ENCODE assay signal across 21 cellular contexts in genomic region chr16:1144476-1145382, GRCh38. TPM values are rescaled to one million over a fixed set of nuclear protein-coding genes. Genes with fewer than 3 reads are reported as not detected.
DNase-seq lines count a peak whose midpoint lies in the region; ATAC-seq, FAIRE-seq and TF ChIP-seq lines count a peak whose summit lies in the region.
"Had no signal": no experiment of that assay in that cellular context is flagged by ENCODE, and none has a peak within 500 bp of the region (broad histone marks: within the 10 kb centered on the region; RNA-seq: fewer than 3 reads in every experiment).

No MANE protein-coding gene starts in this region.

- no peaks in the 10 kb centered on the region for H3K36me3 Mint-ChIP-seq in nephron progenitor cell (ENCODE audit: low read depth)

- H3K27ac ChIP-seq in HepG2 (ENCODE audit: extremely low read length, insufficient read depth, low read length), result no peak overlapping the region
- no peak overlapping the region for H3K27ac ChIP-seq in right lobe of liver
- H3K27ac ChIP-seq: HL-60, PC-9 had no signal

- H4K20me1 ChIP-seq in HepG2 (ENCODE audit: insufficient read depth, low read length), result peaks cover 7% of the 10 kb centered on the region; the same call in 1 of the 2 replicates

- peaks cover 50% of the 10 kb centered on the region for H3K4me1 Mint-ChIP-seq in nephron progenitor cell

- no peak overlapping the region for H3K4me2 ChIP-seq in HepG2 (ENCODE audit: low read depth, low read length)
- H3K4me2 ChIP-seq: PC-9 had no signal

- peaks cover 10% of the 10 kb centered on the region for H3K9me3 Mint-ChIP-seq in nephron progenitor cell

- no TSS peak for BruUV-seq in HepG2 (replicated peaks; lab: Mats Ljungman, UMichigan)

- no peak for TF ChIP-seq RAD21 in HepG2 (CRISPR knock-in tag; IDR thresholded peaks at IDR 0.05)

- FAIRE-seq in HepG2 (lab: Jason Lieb, UNC), result no peak
- FAIRE-seq in RCC 7860 (lab: Jason Lieb, UNC), result no peak
- FAIRE-seq: A204.1, GM19239 had no signal

- no peak for TF ChIP-seq POLR2A in HepG2 (IDR thresholded peaks at IDR 0.05; ENCODE audit: insufficient read depth in 1 of 2, low read depth in 2 of 2, low read length in 2 of 2)
- no peak for TF ChIP-seq POLR2A in right lobe of liver (IDR thresholded peaks at IDR 0.05)

- no peak overlapping the region for H3K4me3 Mint-ChIP-seq in nephron progenitor cell

- no peaks in the 10 kb centered on the region for H3K9me3 ChIP-seq in HepG2 (ENCODE audit: low read length)
- no peaks in the 10 kb centered on the region for H3K9me3 ChIP-seq in right lobe of liver

- no peak for TF ChIP-seq EP300 in HepG2 (IDR thresholded peaks at IDR 0.05; ENCODE audit: low read depth in 2 of 2, low read length in 2 of 2)
- TF ChIP-seq EP300 in HepG2 (CRISPR knock-in tag; IDR thresholded peaks at IDR 0.05; ENCODE audit: borderline replicate concordance), result no peak

- no peaks in the 10 kb centered on the region for H3K79me2 ChIP-seq in HepG2 (ENCODE audit: insufficient read depth, low read length)

- H3K36me3 ChIP-seq in HepG2 (replicated peaks in 1 of 2; ENCODE audit: control insufficient read depth in 1 of 2, insufficient read depth in 2 of 2, low read length in 2 of 2) (no peaks in the 10 kb centered on the region), right lobe of liver (no peaks in the 10 kb centered on the region)

- no peak overlapping the region for H3K27ac Mint-ChIP-seq in nephron progenitor cell

- POLR2A ChIA-PET in HepG2 (lab: Yijun Ruan, JAX), result no interaction called here

- intact Hi-C loops in HepG2 (cut with micrococcal nuclease; ENCODE audit: unreplicated experiment), result no loop called here
- intact Hi-C loops in right lobe of liver (cut with DNase I), result no loop called here

- WGBS in HepG2 (ENCODE audit: low lambda C conversion rate), result 41% methylated on average over 13 of the region's 46 CpGs
- WGBS in right lobe of liver (ENCODE audit: insufficient coverage, low coverage, low lambda C conversion rate, missing lambda C conversion rate), result 70% methylated on average over 13 of the region's 46 CpGs

- ATAC-seq in HepG2 (peak; percentile 17), right lobe of liver (no peak), HG02588 (IDR thresholded peaks at IDR 0.05; ENCODE audit: unreplicated experiment) (no peak), HG02885 (IDR thresholded peaks at IDR 0.05; ENCODE audit: poor library complexity, unreplicated experiment) (no peak)
- ATAC-seq: SK-N-SH treated with all-trans-retinoic acid at 6 μM for 48 hours had no signal

- no peaks in the 10 kb centered on the region for H3K4me1 ChIP-seq in HepG2 (ENCODE audit: insufficient read depth, low read length)
- H3K4me1 ChIP-seq in right lobe of liver, result no peaks in the 10 kb centered on the region

- peaks cover 23 to 81% of the 10 kb centered on the region in 2 experiments for H3K27me3 ChIP-seq in HepG2 (ENCODE audit: control insufficient read depth in 1 of 2, insufficient read depth in 2 of 2, low read length in 2 of 2)
- H3K27me3 ChIP-seq in right lobe of liver, result no peaks in the 10 kb centered on the region

- H3K27me3 Mint-ChIP-seq in nephron progenitor cell (ENCODE audit: low read depth, poor library complexity), result peaks cover 15% of the 10 kb centered on the region

- H2AFZ ChIP-seq in HepG2 (ENCODE audit: low read length), result no peak overlapping the region
- H2AFZ ChIP-seq: PC-9 had no signal

- CTCF ChIA-PET in HepG2 (lab: Yijun Ruan, JAX; ENCODE audit: low intra/inter-chr PET ratio, low total read pairs), result no interaction called here

- DNase-seq in HepG2 (ENCODE audit: low spot score) (no peak), right lobe of liver (no peak), RCC 7860 (ENCODE audit: low spot score) (peak; percentile 20), nephron progenitor cell (peak; percentile 42), kidney glomerular epithelial cell (lab: John Stamatoyannopoulos, UW) (no peak), NCI-H2171 treated with DMSO at 0.1 percent for 48 hours (lab: John Stamatoyannopoulos, UW) (no peak)
- DNase-seq: Calu3, DND-41, GF-D8, KBM-7, NCI-H1048, NCI-H187 treated with DMSO at 0.1 percent for 48 hours, NCI-H524, PC-9 had no signal

- H3K4me3 ChIP-seq in HepG2 (replicated peaks in 1 of 3; ENCODE audit: insufficient read depth in 1 of 3, low read depth in 2 of 3, low read length in 3 of 3) (no peak overlapping the region), right lobe of liver (no peak overlapping the region)
- H3K4me3 ChIP-seq: PC-9 had no signal

- no peak overlapping the region for H3K9ac ChIP-seq in HepG2 (ENCODE audit: insufficient read depth, low read depth, low read length)

- in situ Hi-C loops in HepG2 (cut with HindIII; ENCODE audit: extremely low pct_ligation_motif_present, low pct_unique_long_range_greater_than_20kb), result no loop called here

- TF ChIP-seq CTCF in HepG2 (CRISPR knock-in tag; IDR thresholded peaks at IDR 0.05) (no peak), right lobe of liver (IDR thresholded peaks at IDR 0.05) (no peak), nephron progenitor cell (IDR thresholded peaks at IDR 0.05) (no peak)

RNA-seq across cellular contexts. Expression of gene CACNA1H, which starts 8.2 kb away (rescaled TPM):
- total RNA-seq in HepG2 (2016; rRNA removed; fragmentation: Illumina TruSeq; extraction: Trizol) (0.40 and 0.56 TPM in 2 replicates), right lobe of liver (10 to 100 TPM in 1 of 6 experiments, 1 to 10 TPM in 3, under 1 TPM in 2; 0.56 to 14.0 (median 5.0) TPM)
- total RNA-seq in HepG2 (2016; cell fraction: cytosol; rRNA removed; fragmentation: Illumina TruSeq; extraction: Trizol; ENCODE audit: low read depth), result under 0.01 TPM in 1 of 2 replicates, not detected in the other
- 0.30 and 0.52 TPM in 2 replicates for total RNA-seq in HepG2 (2016; cell fraction: insoluble cytoplasmic fraction; rRNA removed; fragmentation: Illumina TruSeq; extraction: Trizol)
- 0.17 and 0.22 TPM in 2 replicates for total RNA-seq in HepG2 (2016; cell fraction: membrane; rRNA removed; fragmentation: Illumina TruSeq; extraction: Trizol)
- total RNA-seq in HepG2 (2016; cell fraction: nucleus; rRNA removed; fragmentation: Illumina TruSeq; extraction: Trizol), result 0.59 and 1.2 TPM in 2 replicates
- 1.8 and 3.0 TPM in 2 replicates for polyA plus RNA-seq in HepG2 (2011; rRNA removed)
- polyA plus RNA-seq in HepG2 (2011; cell fraction: cytosol; rRNA removed), result 1.9 and 2.4 TPM in 2 replicates
- 13.0 and 15.5 TPM in 2 replicates for polyA plus RNA-seq in HepG2 (2011; cell fraction: nucleus; rRNA removed)
- 0.21 and 1.4 TPM in 2 replicates for polyA plus RNA-seq in HepG2 (2012)
- polyA plus RNA-seq in HepG2 (2016; cell fraction: cytosol; fragmentation: Illumina TruSeq; extraction: Trizol; ENCODE audit: low read depth), result 0.03 and 0.05 TPM in 2 replicates
- 0.22 TPM in 2 replicates for polyA plus RNA-seq in HepG2 (2016; cell fraction: insoluble cytoplasmic fraction; fragmentation: Illumina TruSeq; extraction: Trizol; ENCODE audit: low read depth)
- polyA plus RNA-seq in HepG2 (2016; cell fraction: membrane; fragmentation: Illumina TruSeq; extraction: Trizol; ENCODE audit: low read depth), result 0.10 and 0.14 TPM in 2 replicates
- 1.6 and 2.0 TPM in 2 replicates for polyA plus RNA-seq in HepG2 (2016; cell fraction: nucleus; fragmentation: Illumina TruSeq; extraction: Trizol; ENCODE audit: insufficient read depth, low read depth)
- 0.40 and 7.6 TPM in 2 replicates for polyA minus RNA-seq in HepG2 (2011; rRNA and poly(A)+ RNA removed; ENCODE audit: low replicate concordance)
- 3.0 and 3.5 TPM in 2 replicates for polyA minus RNA-seq in HepG2 (2011; cell fraction: cytosol; rRNA and poly(A)+ RNA removed)
- polyA minus RNA-seq in HepG2 (2011; cell fraction: nucleus; rRNA and poly(A)+ RNA removed), result 2.7 and 4.5 TPM in 2 replicates
- total RNA-seq: Calu3, PC-9 had no signal

RNA-seq across cellular contexts. Expression of gene C1QTNF8, which starts 48.7 kb away (rescaled TPM):
- total RNA-seq in HepG2 (2016; rRNA removed; fragmentation: Illumina TruSeq; extraction: Trizol) (0.09 TPM in 1 of 2 replicates, not detected in the other), right lobe of liver (not detected)
- total RNA-seq in HepG2 (2016; cell fraction: cytosol; rRNA removed; fragmentation: Illumina TruSeq; extraction: Trizol; ENCODE audit: low read depth), result 0.20 TPM in 1 of 2 replicates, not detected in the other
- total RNA-seq in HepG2 (2016; cell fraction: insoluble cytoplasmic fraction; rRNA removed; fragmentation: Illumina TruSeq; extraction: Trizol), result not detected in 2 replicates
- total RNA-seq in HepG2 (2016; cell fraction: membrane; rRNA removed; fragmentation: Illumina TruSeq; extraction: Trizol), result not detected in 2 replicates
- total RNA-seq in HepG2 (2016; cell fraction: nucleus; rRNA removed; fragmentation: Illumina TruSeq; extraction: Trizol), result 0.22 TPM in 1 of 2 replicates, not detected in the other
- not detected in 2 replicates for polyA plus RNA-seq in HepG2 (2011; rRNA removed)
- not detected in 2 replicates for polyA plus RNA-seq in HepG2 (2011; cell fraction: cytosol; rRNA removed)
- 0.13 TPM in 1 of 2 replicates, not detected in the other for polyA plus RNA-seq in HepG2 (2011; cell fraction: nucleus; rRNA removed)
- not detected in 2 replicates for polyA plus RNA-seq in HepG2 (2012)
- polyA plus RNA-seq in HepG2 (2016; cell fraction: cytosol; fragmentation: Illumina TruSeq; extraction: Trizol; ENCODE audit: low read depth), result not detected in 2 replicates
- not detected in 2 replicates for polyA plus RNA-seq in HepG2 (2016; cell fraction: insoluble cytoplasmic fraction; fragmentation: Illumina TruSeq; extraction: Trizol; ENCODE audit: low read depth)
- not detected in 2 replicates for polyA plus RNA-seq in HepG2 (2016; cell fraction: membrane; fragmentation: Illumina TruSeq; extraction: Trizol; ENCODE audit: low read depth)
- polyA plus RNA-seq in HepG2 (2016; cell fraction: nucleus; fragmentation: Illumina TruSeq; extraction: Trizol; ENCODE audit: insufficient read depth, low read depth), result not detected in 2 replicates
- polyA minus RNA-seq in HepG2 (2011; rRNA and poly(A)+ RNA removed; ENCODE audit: low replicate concordance), result not detected in 2 replicates
- not detected in 2 replicates for polyA minus RNA-seq in HepG2 (2011; cell fraction: cytosol; rRNA and poly(A)+ RNA removed)
- not detected in 2 replicates for polyA minus RNA-seq in HepG2 (2011; cell fraction: nucleus; rRNA and poly(A)+ RNA removed)
- total RNA-seq: Calu3, M059J, PC-9 had no signal

Comparison
In these comparisons a context has a peak if more than half of its experiments do, and no peak if none do; other contexts are left out.
1. DNase-seq: peak in RCC 7860 (single experiment) and nephron progenitor cell (single experiment); none in HepG2 (single experiment), right lobe of liver (0 of 3), kidney glomerular epithelial cell (single experiment) and NCI-H2171 treated with DMSO at 0.1 percent for 48 hours (single experiment).